27 cellular contexts compared by ENCODE assay signal in genomic region chr2:138445227-138445626, GRCh38. TPM values are rescaled to one million over a fixed set of nuclear protein-coding genes. Genes with fewer than 3 reads are reported as not detected.
DNase-seq lines count a peak whose midpoint lies in the region; ATAC-seq and TF ChIP-seq lines count a peak whose summit lies in the region.
"Had no signal": no experiment of that assay in that cellular context is flagged by ENCODE, and none has a peak within 500 bp of the region (broad histone marks: within the 10 kb centered on the region; RNA-seq: fewer than 3 reads in every experiment).

No MANE protein-coding gene starts in this region.

- no peak for TF ChIP-seq CTCF in fibroblast of the aortic adventitia (IDR thresholded peaks at IDR 0.05; ENCODE audit: insufficient read depth, low read length)
- no peak for TF ChIP-seq CTCF in CD14-positive monocyte (IDR thresholded peaks at IDR 0.05)

- H3K27ac Mint-ChIP-seq in CD14-positive monocyte, result no peak overlapping the region
- H3K27ac Mint-ChIP-seq: CD4-positive, alpha-beta memory T cell; T-helper 17 cell had no signal

- no peak overlapping the region for H3K4me3 Mint-ChIP-seq in CD14-positive monocyte
- H3K4me3 Mint-ChIP-seq: CD4-positive, alpha-beta memory T cell; T-helper 17 cell had no signal

- H3K27me3 ChIP-seq in adipocyte (replicated peaks; ENCODE audit: control insufficient read depth, insufficient read depth, low read length), result no peaks in the 10 kb centered on the region
- H3K27me3 ChIP-seq: BLaER1 treated with 17β-estradiol and CSF1 and Interleukin-3, amounts not matched to agents 10 nM and 100 nM had no signal

- H3K4me3 ChIP-seq in adipocyte (ENCODE audit: low read length) (no peak overlapping the region), fibroblast of the aortic adventitia (ENCODE audit: low read depth, low read length) (no peak overlapping the region)
- H3K4me3 ChIP-seq: BLaER1 treated with 17β-estradiol and CSF1 and Interleukin-3, amounts not matched to agents 10 nM and 100 nM; SK-N-MC had no signal

- peaks cover 2 to 4% (median 3%) of the 10 kb centered on the region in 7 donors for H3K9me3 Mint-ChIP-seq in CD14-positive monocyte
- H3K9me3 Mint-ChIP-seq: CD4-positive, alpha-beta memory T cell had no signal

- no peak for ATAC-seq in HG02642 (IDR thresholded peaks at IDR 0.05; ENCODE audit: poor library complexity, unreplicated experiment)
- ATAC-seq: Panc1, T-helper 17 cell had no signal

- H3K27me3 Mint-ChIP-seq in CD14-positive monocyte (ENCODE audit: low read depth in 3 of 3), result no peaks in the 10 kb centered on the region
- H3K27me3 Mint-ChIP-seq: CD4-positive, alpha-beta memory T cell; T-helper 17 cell had no signal

- no peaks in the 10 kb centered on the region for H3K36me3 Mint-ChIP-seq in CD14-positive monocyte
- H3K36me3 Mint-ChIP-seq: CD4-positive, alpha-beta memory T cell had no signal

- H3K9me3 ChIP-seq in adipocyte (ENCODE audit: control insufficient read depth, low read length), result no peaks in the 10 kb centered on the region
- H3K9me3 ChIP-seq: BLaER1 treated with 17β-estradiol and CSF1 and Interleukin-3, amounts not matched to agents 10 nM and 100 nM had no signal

- no peaks in the 10 kb centered on the region for H3K4me1 Mint-ChIP-seq in CD14-positive monocyte
- H3K4me1 Mint-ChIP-seq: CD4-positive, alpha-beta memory T cell; T-helper 17 cell had no signal

- peak; percentile 82 for DNase-seq in DMS 273 (lab: John Stamatoyannopoulos, UW; ENCODE audit: unreplicated experiment)
- DNase-seq in NCI-H1694 (lab: John Stamatoyannopoulos, UW), result peak; percentile 8
- peak; percentile 19 for DNase-seq in adipocyte (ENCODE audit: low read depth)
- DNase-seq in fibroblast of the aortic adventitia (ENCODE audit: low read depth), result peak; percentile 21
- DNase-seq in kidney tubule cell (ENCODE audit: low spot score), result no peak
- no peak for DNase-seq in dermis blood vessel endothelial cell
- no peak for DNase-seq in CD14-positive monocyte (ENCODE audit: low spot score)
- DNase-seq: AML-193; CD4-positive, alpha-beta memory T cell; COR-L47; DMS79 treated with DMSO at 0.1 percent for 48 hours; H7; IMR-90; MM.1S; NCI-H1048; NCI-H1417; NCI-H187; NCI-H345; NCI-H510A treated with DMSO at 0.1 percent for 48 hours; NCI-H748 treated with DMSO at 0.1 percent for 48 hours; SHP77; T-helper 17 cell had no signal

- H3K4me1 ChIP-seq in adipocyte (ENCODE audit: control insufficient read depth, insufficient read depth, low read length), result no peaks in the 10 kb centered on the region
- H3K4me1 ChIP-seq: BLaER1 treated with 17β-estradiol and CSF1 and Interleukin-3, amounts not matched to agents 10 nM and 100 nM had no signal

- no peak overlapping the region for H3K9ac ChIP-seq in adipocyte (ENCODE audit: low read length)
- H3K9ac ChIP-seq: BLaER1 treated with 17β-estradiol and CSF1 and Interleukin-3, amounts not matched to agents 10 nM and 100 nM; KMS-11 had no signal

- H3K36me3 ChIP-seq in adipocyte (ENCODE audit: control insufficient read depth, insufficient read depth, low read length, severe bottlenecking), result no peaks in the 10 kb centered on the region
- H3K36me3 ChIP-seq: BLaER1 treated with 17β-estradiol and CSF1 and Interleukin-3, amounts not matched to agents 10 nM and 100 nM had no signal

- intact Hi-C loops in CD14-positive monocyte (cut with micrococcal nuclease), result no loop called here

RNA-seq across cellular contexts. Expression of gene SPOPL, which starts 56.3 kb away (rescaled TPM):
- total RNA-seq in fibroblast of the aortic adventitia (ENCODE audit: low replicate concordance) (16.9 and 18.4 TPM in 2 replicates), dermis blood vessel endothelial cell (17.9 and 20.2 TPM in 2 replicates)
- polyA plus RNA-seq in CD14-positive monocyte, result 10 to 100 TPM; 13.1 to 18.1 TPM

Comparison
In these comparisons a context has a peak if more than half of its experiments do, and no peak if none do; other contexts are left out.
1. DNase-seq: peak in DMS 273 (single experiment), NCI-H1694 (single experiment), adipocyte (single experiment) and fibroblast of the aortic adventitia (single experiment); none in kidney tubule cell (single experiment), dermis blood vessel endothelial cell (single experiment) and CD14-positive monocyte (single experiment).